ENCODE assay signal across 1 cellular context in the genomic region with DNA sequence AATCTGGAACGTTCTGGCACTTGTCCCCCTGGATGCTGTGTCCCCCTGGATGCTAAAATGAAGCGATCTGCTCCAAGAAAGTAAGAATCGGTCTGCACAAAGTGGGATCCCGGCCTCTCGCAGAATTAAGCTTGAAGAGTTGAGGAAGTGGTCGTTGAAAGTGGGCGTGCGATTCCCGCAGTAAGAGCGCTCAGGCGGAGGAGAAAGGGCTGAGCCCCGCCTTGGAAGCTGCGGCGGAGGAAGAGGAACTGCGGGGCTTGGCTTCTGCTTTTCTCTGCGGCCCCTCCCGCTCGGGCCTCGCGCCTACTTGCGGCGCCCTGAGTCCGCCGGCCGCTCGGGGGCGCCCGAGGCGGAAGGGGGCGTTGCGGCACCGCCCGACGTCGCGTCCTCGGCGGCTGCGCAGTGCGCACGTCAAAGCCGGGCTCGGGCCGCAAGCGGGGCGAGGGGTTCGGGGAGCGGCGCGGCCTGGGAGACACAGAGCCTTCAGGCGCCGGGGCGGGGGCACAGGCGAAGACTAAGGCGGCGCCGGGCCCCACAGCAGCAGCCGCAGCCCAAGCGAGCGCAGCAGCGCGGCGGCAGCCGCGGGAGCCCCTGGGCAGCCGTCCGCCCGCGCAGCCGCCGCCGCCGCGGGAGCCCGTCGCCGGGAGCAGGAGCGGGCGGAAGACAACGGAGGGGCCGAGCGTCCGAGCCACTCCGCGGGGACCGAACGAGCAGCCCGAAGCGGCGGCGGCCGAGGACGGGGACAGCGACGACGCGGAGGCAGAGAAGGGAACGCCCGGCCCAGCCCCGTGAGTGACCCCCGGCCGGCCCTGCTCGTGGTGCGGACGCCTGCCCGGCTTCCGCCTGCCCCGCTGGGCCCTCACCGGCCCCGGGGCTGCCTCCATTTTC.
A peak's percentile ranks its signal among the peaks of the same experiment; 100 is the strongest.
TF ChIP-seq lines count a peak whose summit lies in the region.

A gene (plus strand): TSS at position 400 of the 888 bp plus-strand sequence. CDS start 47,160 bp downstream, outside the sequence.

TF ChIP-seq in K562, 482 proteins besides CTCF, POLR2A, EP300 and RAD21 (continued from another document and continues in another):
- TF ChIP-seq, protein P1, sequence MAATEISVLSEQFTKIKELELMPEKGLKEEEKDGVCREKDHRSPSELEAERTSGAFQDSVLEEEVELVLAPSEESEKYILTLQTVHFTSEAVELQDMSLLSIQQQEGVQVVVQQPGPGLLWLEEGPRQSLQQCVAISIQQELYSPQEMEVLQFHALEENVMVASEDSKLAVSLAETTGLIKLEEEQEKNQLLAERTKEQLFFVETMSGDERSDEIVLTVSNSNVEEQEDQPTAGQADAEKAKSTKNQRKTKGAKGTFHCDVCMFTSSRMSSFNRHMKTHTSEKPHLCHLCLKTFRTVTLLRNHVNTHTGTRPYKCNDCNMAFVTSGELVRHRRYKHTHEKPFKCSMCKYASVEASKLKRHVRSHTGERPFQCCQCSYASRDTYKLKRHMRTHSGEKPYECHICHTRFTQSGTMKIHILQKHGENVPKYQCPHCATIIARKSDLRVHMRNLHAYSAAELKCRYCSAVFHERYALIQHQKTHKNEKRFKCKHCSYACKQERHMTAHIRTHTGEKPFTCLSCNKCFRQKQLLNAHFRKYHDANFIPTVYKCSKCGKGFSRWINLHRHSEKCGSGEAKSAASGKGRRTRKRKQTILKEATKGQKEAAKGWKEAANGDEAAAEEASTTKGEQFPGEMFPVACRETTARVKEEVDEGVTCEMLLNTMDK (IDR thresholded peaks at IDR 0.05; ENCODE audit: borderline replicate concordance, insufficient read depth, low read depth, low read length, poor library complexity, severe bottlenecking): peak; percentile 92
- TF ChIP-seq ZNF24 (IDR thresholded peaks at IDR 0.05): peak; percentile 57; the same call in 1 of the 2 replicates
- TF ChIP-seq, protein P2, sequence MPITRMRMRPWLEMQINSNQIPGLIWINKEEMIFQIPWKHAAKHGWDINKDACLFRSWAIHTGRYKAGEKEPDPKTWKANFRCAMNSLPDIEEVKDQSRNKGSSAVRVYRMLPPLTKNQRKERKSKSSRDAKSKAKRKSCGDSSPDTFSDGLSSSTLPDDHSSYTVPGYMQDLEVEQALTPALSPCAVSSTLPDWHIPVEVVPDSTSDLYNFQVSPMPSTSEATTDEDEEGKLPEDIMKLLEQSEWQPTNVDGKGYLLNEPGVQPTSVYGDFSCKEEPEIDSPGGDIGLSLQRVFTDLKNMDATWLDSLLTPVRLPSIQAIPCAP (CRISPR knock-in tag; IDR thresholded peaks at IDR 0.05; ENCODE audit: borderline replicate concordance): no peak
- TF ChIP-seq SMARCA4 (IDR thresholded peaks at IDR 0.05): 0 out of 2 replicates have a peak, but pooled peaks have one; percentile 19
- peak; percentile 6 for TF ChIP-seq ZFP36 (IDR thresholded peaks at IDR 0.05; ENCODE audit: low read depth, low read length, partially characterized antibody)
- TF ChIP-seq, protein P3, sequence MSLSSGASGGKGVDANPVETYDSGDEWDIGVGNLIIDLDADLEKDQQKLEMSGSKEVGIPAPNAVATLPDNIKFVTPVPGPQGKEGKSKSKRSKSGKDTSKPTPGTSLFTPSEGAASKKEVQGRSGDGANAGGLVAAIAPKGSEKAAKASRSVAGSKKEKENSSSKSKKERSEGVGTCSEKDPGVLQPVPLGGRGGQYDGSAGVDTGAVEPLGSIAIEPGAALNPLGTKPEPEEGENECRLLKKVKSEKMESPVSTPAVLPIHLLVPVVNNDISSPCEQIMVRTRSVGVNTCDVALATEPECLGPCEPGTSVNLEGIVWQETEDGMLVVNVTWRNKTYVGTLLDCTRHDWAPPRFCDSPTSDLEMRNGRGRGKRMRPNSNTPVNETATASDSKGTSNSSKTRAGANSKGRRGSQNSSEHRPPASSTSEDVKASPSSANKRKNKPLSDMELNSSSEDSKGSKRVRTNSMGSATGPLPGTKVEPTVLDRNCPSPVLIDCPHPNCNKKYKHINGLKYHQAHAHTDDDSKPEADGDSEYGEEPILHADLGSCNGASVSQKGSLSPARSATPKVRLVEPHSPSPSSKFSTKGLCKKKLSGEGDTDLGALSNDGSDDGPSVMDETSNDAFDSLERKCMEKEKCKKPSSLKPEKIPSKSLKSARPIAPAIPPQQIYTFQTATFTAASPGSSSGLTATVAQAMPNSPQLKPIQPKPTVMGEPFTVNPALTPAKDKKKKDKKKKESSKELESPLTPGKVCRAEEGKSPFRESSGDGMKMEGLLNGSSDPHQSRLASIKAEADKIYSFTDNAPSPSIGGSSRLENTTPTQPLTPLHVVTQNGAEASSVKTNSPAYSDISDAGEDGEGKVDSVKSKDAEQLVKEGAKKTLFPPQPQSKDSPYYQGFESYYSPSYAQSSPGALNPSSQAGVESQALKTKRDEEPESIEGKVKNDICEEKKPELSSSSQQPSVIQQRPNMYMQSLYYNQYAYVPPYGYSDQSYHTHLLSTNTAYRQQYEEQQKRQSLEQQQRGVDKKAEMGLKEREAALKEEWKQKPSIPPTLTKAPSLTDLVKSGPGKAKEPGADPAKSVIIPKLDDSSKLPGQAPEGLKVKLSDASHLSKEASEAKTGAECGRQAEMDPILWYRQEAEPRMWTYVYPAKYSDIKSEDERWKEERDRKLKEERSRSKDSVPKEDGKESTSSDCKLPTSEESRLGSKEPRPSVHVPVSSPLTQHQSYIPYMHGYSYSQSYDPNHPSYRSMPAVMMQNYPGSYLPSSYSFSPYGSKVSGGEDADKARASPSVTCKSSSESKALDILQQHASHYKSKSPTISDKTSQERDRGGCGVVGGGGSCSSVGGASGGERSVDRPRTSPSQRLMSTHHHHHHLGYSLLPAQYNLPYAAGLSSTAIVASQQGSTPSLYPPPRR (CRISPR knock-in tag; IDR thresholded peaks at IDR 0.05; ENCODE audit: borderline replicate concordance): no peak
- TF ChIP-seq TBP (optimal IDR thresholded peaks at IDR 0.05; ENCODE audit: low read depth, low read length): peak; percentile 65
- peak; percentile 83 for TF ChIP-seq POLR2G (IDR thresholded peaks at IDR 0.05; ENCODE audit: low read depth, low read length)
- TF ChIP-seq, protein P4, sequence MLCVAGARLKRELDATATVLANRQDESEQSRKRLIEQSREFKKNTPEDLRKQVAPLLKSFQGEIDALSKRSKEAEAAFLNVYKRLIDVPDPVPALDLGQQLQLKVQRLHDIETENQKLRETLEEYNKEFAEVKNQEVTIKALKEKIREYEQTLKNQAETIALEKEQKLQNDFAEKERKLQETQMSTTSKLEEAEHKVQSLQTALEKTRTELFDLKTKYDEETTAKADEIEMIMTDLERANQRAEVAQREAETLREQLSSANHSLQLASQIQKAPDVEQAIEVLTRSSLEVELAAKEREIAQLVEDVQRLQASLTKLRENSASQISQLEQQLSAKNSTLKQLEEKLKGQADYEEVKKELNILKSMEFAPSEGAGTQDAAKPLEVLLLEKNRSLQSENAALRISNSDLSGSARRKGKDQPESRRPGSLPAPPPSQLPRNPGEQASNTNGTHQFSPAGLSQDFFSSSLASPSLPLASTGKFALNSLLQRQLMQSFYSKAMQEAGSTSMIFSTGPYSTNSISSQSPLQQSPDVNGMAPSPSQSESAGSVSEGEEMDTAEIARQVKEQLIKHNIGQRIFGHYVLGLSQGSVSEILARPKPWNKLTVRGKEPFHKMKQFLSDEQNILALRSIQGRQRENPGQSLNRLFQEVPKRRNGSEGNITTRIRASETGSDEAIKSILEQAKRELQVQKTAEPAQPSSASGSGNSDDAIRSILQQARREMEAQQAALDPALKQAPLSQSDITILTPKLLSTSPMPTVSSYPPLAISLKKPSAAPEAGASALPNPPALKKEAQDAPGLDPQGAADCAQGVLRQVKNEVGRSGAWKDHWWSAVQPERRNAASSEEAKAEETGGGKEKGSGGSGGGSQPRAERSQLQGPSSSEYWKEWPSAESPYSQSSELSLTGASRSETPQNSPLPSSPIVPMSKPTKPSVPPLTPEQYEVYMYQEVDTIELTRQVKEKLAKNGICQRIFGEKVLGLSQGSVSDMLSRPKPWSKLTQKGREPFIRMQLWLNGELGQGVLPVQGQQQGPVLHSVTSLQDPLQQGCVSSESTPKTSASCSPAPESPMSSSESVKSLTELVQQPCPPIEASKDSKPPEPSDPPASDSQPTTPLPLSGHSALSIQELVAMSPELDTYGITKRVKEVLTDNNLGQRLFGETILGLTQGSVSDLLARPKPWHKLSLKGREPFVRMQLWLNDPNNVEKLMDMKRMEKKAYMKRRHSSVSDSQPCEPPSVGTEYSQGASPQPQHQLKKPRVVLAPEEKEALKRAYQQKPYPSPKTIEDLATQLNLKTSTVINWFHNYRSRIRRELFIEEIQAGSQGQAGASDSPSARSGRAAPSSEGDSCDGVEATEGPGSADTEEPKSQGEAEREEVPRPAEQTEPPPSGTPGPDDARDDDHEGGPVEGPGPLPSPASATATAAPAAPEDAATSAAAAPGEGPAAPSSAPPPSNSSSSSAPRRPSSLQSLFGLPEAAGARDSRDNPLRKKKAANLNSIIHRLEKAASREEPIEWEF (CRISPR knock-in tag; IDR thresholded peaks at IDR 0.05): no peak
- TF ChIP-seq, protein P5, sequence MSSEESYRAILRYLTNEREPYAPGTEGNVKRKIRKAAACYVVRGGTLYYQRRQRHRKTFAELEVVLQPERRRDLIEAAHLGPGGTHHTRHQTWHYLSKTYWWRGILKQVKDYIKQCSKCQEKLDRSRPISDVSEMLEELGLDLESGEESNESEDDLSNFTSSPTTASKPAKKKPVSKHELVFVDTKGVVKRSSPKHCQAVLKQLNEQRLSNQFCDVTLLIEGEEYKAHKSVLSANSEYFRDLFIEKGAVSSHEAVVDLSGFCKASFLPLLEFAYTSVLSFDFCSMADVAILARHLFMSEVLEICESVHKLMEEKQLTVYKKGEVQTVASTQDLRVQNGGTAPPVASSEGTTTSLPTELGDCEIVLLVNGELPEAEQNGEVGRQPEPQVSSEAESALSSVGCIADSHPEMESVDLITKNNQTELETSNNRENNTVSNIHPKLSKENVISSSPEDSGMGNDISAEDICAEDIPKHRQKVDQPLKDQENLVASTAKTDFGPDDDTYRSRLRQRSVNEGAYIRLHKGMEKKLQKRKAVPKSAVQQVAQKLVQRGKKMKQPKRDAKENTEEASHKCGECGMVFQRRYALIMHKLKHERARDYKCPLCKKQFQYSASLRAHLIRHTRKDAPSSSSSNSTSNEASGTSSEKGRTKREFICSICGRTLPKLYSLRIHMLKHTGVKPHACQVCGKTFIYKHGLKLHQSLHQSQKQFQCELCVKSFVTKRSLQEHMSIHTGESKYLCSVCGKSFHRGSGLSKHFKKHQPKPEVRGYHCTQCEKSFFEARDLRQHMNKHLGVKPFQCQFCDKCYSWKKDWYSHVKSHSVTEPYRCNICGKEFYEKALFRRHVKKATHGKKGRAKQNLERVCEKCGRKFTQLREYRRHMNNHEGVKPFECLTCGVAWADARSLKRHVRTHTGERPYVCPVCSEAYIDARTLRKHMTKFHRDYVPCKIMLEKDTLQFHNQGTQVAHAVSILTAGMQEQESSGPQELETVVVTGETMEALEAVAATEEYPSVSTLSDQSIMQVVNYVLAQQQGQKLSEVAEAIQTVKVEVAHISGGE (CRISPR knock-in tag; IDR thresholded peaks at IDR 0.05): no peak
- 0 out of 2 replicates have a peak, but pooled peaks have one; percentile 37 for TF ChIP-seq DPF2 (IDR thresholded peaks at IDR 0.05)
- TF ChIP-seq SRF (CRISPR knock-in tag; IDR thresholded peaks at IDR 0.05): no peak
- no peak for TF ChIP-seq ZNF436 (CRISPR knock-in tag; IDR thresholded peaks at IDR 0.05)
- TF ChIP-seq ZFX (CRISPR knock-in tag; IDR thresholded peaks at IDR 0.05): no peak; the same call in 1 of the 2 replicates
- TF ChIP-seq YY1 (IDR thresholded peaks at IDR 0.05; ENCODE audit: borderline replicate concordance in 1 of 3, control insufficient read depth in 1 of 3, extremely low read depth in 1 of 3, insufficient read depth in 3 of 3, insufficient read length in 1 of 3, insufficient replicate concordance in 2 of 3, low read depth in 1 of 3, low read length in 2 of 3): peak in 2 of 3 experiments; percentile 15 to 51
- TF ChIP-seq SP2 (IDR thresholded peaks at IDR 0.05; ENCODE audit: extremely low read depth, low read depth, low read length, poor library complexity, severe bottlenecking): peak; percentile 47
- peak; percentile 64; the same call in 1 of the 2 replicates for TF ChIP-seq CREB1 (IDR thresholded peaks at IDR 0.05)
- TF ChIP-seq CREB1 (CRISPR knock-in tag; IDR thresholded peaks at IDR 0.05): no peak; the same call in 1 of the 2 replicates
- no peak for TF ChIP-seq ZNF121 (CRISPR knock-in tag; conservative IDR thresholded peaks at IDR 0.05)
- 0 out of 2 replicates have a peak, but pooled peaks have one; percentile 28 for TF ChIP-seq CHD2 (IDR thresholded peaks at IDR 0.05; ENCODE audit: low read depth, low read length)
- TF ChIP-seq TCF3 (CRISPR knock-in tag; IDR thresholded peaks at IDR 0.05): peak; percentile 25; the same call in 1 of the 2 replicates
- TF ChIP-seq ZNF445 (CRISPR knock-in tag; IDR thresholded peaks at IDR 0.05; ENCODE audit: low read depth): no peak
- peak; percentile 97 for TF ChIP-seq CXXC5 (CRISPR knock-in tag; IDR thresholded peaks at IDR 0.05)
- TF ChIP-seq RFX1 (IDR thresholded peaks at IDR 0.05): no peak
- TF ChIP-seq, protein P6, sequence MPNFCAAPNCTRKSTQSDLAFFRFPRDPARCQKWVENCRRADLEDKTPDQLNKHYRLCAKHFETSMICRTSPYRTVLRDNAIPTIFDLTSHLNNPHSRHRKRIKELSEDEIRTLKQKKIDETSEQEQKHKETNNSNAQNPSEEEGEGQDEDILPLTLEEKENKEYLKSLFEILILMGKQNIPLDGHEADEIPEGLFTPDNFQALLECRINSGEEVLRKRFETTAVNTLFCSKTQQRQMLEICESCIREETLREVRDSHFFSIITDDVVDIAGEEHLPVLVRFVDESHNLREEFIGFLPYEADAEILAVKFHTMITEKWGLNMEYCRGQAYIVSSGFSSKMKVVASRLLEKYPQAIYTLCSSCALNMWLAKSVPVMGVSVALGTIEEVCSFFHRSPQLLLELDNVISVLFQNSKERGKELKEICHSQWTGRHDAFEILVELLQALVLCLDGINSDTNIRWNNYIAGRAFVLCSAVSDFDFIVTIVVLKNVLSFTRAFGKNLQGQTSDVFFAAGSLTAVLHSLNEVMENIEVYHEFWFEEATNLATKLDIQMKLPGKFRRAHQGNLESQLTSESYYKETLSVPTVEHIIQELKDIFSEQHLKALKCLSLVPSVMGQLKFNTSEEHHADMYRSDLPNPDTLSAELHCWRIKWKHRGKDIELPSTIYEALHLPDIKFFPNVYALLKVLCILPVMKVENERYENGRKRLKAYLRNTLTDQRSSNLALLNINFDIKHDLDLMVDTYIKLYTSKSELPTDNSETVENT (CRISPR knock-in tag; IDR thresholded peaks at IDR 0.05): peak; percentile 94
- peak; percentile 82 for TF ChIP-seq CREM (IDR thresholded peaks at IDR 0.05; ENCODE audit: low read depth)
- 0 out of 2 replicates have a peak, but pooled peaks have one; percentile 25 for TF ChIP-seq SMC3 (conservative IDR thresholded peaks at IDR 0.05; ENCODE audit: insufficient read depth, low read depth, low read length)
- TF ChIP-seq GABPB1 (CRISPR knock-in tag; IDR thresholded peaks at IDR 0.05): no peak; the same call in 1 of the 2 replicates
- TF ChIP-seq TAF1 (IDR thresholded peaks at IDR 0.05; ENCODE audit: control insufficient read depth, extremely low read depth, insufficient read depth, low read length, severe bottlenecking): peak; percentile 92
- TF ChIP-seq, protein P7, sequence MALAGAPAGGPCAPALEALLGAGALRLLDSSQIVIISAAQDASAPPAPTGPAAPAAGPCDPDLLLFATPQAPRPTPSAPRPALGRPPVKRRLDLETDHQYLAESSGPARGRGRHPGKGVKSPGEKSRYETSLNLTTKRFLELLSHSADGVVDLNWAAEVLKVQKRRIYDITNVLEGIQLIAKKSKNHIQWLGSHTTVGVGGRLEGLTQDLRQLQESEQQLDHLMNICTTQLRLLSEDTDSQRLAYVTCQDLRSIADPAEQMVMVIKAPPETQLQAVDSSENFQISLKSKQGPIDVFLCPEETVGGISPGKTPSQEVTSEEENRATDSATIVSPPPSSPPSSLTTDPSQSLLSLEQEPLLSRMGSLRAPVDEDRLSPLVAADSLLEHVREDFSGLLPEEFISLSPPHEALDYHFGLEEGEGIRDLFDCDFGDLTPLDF (CRISPR knock-in tag; IDR thresholded peaks at IDR 0.05): no peak; the same call in 1 of the 2 replicates
- peak; percentile 64; the same call in 1 of the 2 replicates for TF ChIP-seq MTA3 (IDR thresholded peaks at IDR 0.05; ENCODE audit: borderline replicate concordance)
- TF ChIP-seq KLF13 (tag; IDR thresholded peaks at IDR 0.05; ENCODE audit: borderline replicate concordance, low read depth): peak; percentile 99
